In the genomic region with DNA sequence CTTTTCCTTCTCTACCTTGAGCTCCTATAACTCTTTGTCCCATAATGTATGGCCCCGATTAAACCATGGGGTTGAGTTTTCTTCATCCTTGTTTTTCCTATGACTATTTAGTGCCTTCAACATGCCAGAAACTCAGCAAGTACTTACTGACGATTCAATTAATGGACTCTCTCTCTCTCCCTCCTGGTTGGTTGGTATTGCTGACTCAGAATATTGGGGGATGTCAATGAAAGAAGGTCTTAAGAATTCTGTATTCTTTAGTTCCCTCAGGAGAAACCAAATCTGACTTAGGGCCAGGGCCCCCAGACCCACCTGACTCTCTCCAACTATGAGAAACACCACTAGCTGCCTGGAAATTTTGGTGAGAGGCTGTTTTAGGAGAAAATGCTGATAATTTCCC, we compare ENCODE assay signal across 10 cellular contexts. TPM values are rescaled to one million over a fixed set of nuclear protein-coding genes. Genes with fewer than 3 reads are reported as not detected.
"Had no signal": no experiment of that assay in that cellular context is flagged by ENCODE, and none has a peak within 500 bp of the region (broad histone marks: within the 10 kb centered on the region; RNA-seq: fewer than 3 reads in every experiment).

No MANE protein-coding gene starts in this region.

- DNase-seq: GM23248, GOT3, H7, HFFc6, KBM-7 had no signal

- ATAC-seq: HCT116 had no signal

- H2AFZ ChIP-seq: GM23248 had no signal

- H3K9ac ChIP-seq: GM23248, KMS-11 had no signal

- H3K4me3 ChIP-seq: GM23248, HAP-1 had no signal

- H3K27ac ChIP-seq: GM23248, KMS-11 had no signal

- FAIRE-seq: HTR-8/SVneo had no signal

- H3K4me2 ChIP-seq: KMS-11 had no signal

- H3K9me3 ChIP-seq: HAP-1 had no signal

RNA-seq across cellular contexts. Expression of gene TM4SF4, which starts 40.7 kb away (rescaled TPM):
- total RNA-seq: H4, H7 had no signal
